Comparison of ENCODE assay signal across 15 cellular contexts in genomic region chr17:57174591-57174990, GRCh38.
A peak's percentile ranks its signal among the peaks of the same experiment; 100 is the strongest.
DNase-seq lines count a peak whose midpoint lies in the region; ATAC-seq lines count a peak whose summit lies in the region.
"Had no signal": no experiment of that assay in that cellular context is flagged by ENCODE, and none has a peak within 500 bp of the region (broad histone marks: within the 10 kb centered on the region; RNA-seq: fewer than 3 reads in every experiment).

No MANE protein-coding gene starts in this region.

- peak; percentile 73 for ATAC-seq in GM19043 (IDR thresholded peaks at IDR 0.05; ENCODE audit: low read depth, unreplicated experiment)
- ATAC-seq in GM21723 (IDR thresholded peaks at IDR 0.05; ENCODE audit: unreplicated experiment) = peak; percentile 89
- peak; percentile 87 for ATAC-seq in HG03108 (IDR thresholded peaks at IDR 0.05; ENCODE audit: unreplicated experiment)
- ATAC-seq in stimulated activated memory B cell treated with anti-CD40 and anti-IgM and Interleukin-4, amounts not matched to agents 10 μg/mL and 1 μg/mL and 100 μg/mL, for 72 hours = peak; percentile 77
- ATAC-seq: K562 had no signal

- peaks cover 10% of the 10 kb centered on the region for H3K4me1 Mint-ChIP-seq in stimulated activated memory B cell treated with anti-CD40 and anti-IgM and Interleukin-4, amounts not matched to agents 10 μg/mL and 1 μg/mL and 100 μg/mL, for 72 hours
- H3K4me1 Mint-ChIP-seq: activated naive CD8-positive, alpha-beta T cell treated with anti-CD3 and anti-CD28 coated beads for 36 hours had no signal

- no peaks in the 10 kb centered on the region for H3K36me3 Mint-ChIP-seq in stimulated activated memory B cell treated with anti-CD40 and anti-IgM and Interleukin-4, amounts not matched to agents 10 μg/mL and 1 μg/mL and 100 μg/mL, for 72 hours
- H3K36me3 Mint-ChIP-seq: activated naive CD8-positive, alpha-beta T cell treated with anti-CD3 and anti-CD28 coated beads for 36 hours had no signal

- DNase-seq in NCI-H128 (lab: John Stamatoyannopoulos, UW; ENCODE audit: unreplicated experiment) = no peak
- DNase-seq in SIG-M5 (lab: John Stamatoyannopoulos, UW) = no peak
- no peak for DNase-seq in DMS53 (lab: John Stamatoyannopoulos, UW)
- DNase-seq: activated naive CD8-positive, alpha-beta T cell treated with anti-CD3 and anti-CD28 coated beads for 36 hours; caudate nucleus; CD4-positive, alpha-beta T cell; glutamatergic neuron; NCI-H526 treated with DMSO at 0.1 percent for 48 hours; spleen; testis had no signal

- H3K27me3 Mint-ChIP-seq in stimulated activated memory B cell treated with anti-CD40 and anti-IgM and Interleukin-4, amounts not matched to agents 10 μg/mL and 1 μg/mL and 100 μg/mL, for 72 hours = peaks cover 51% of the 10 kb centered on the region

- H3K27ac Mint-ChIP-seq in stimulated activated memory B cell treated with anti-CD40 and anti-IgM and Interleukin-4, amounts not matched to agents 10 μg/mL and 1 μg/mL and 100 μg/mL, for 72 hours = peak overlapping the region; percentile 22
- H3K27ac Mint-ChIP-seq: activated naive CD8-positive, alpha-beta T cell treated with anti-CD3 and anti-CD28 coated beads for 36 hours; CD4-positive, alpha-beta T cell had no signal

- no peak overlapping the region for H3K4me3 Mint-ChIP-seq in stimulated activated memory B cell treated with anti-CD40 and anti-IgM and Interleukin-4, amounts not matched to agents 10 μg/mL and 1 μg/mL and 100 μg/mL, for 72 hours
- H3K4me3 Mint-ChIP-seq: activated naive CD8-positive, alpha-beta T cell treated with anti-CD3 and anti-CD28 coated beads for 36 hours; CD4-positive, alpha-beta T cell had no signal

- H3K9me3 Mint-ChIP-seq in stimulated activated memory B cell treated with anti-CD40 and anti-IgM and Interleukin-4, amounts not matched to agents 10 μg/mL and 1 μg/mL and 100 μg/mL, for 72 hours = no peaks in the 10 kb centered on the region
- H3K9me3 Mint-ChIP-seq: activated naive CD8-positive, alpha-beta T cell treated with anti-CD3 and anti-CD28 coated beads for 36 hours; CD4-positive, alpha-beta T cell had no signal
